8 cellular contexts compared by ENCODE assay signal in the genomic region with DNA sequence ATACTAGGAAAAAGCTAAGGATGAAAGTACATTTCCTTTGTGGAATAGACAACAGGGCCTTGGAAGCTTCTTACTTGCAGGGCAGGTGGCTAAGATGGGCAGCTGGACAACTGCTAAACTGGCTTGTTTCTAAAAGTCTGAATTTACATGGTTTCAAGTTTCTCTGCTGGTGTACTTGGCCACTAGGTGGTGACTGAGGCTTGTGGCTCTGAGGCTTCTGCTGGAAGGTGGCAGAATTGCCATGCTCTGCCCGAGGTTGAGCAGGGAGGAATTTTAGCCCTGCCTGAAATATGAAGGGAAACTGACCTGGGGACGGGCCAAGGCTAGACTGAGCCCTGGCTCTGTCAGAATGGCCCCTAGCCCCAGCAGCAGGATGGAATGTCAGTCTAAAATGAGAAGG. TPM values are rescaled to one million over a fixed set of nuclear protein-coding genes. Genes with fewer than 3 reads are reported as not detected.
DNase-seq lines count a peak whose midpoint lies in the region; ATAC-seq and TF ChIP-seq lines count a peak whose summit lies in the region.
"Not testable (repeated sequence)": the region's sequence is repeated elsewhere in the genome, so short reads cannot be mapped to it uniquely, and the experiment has no call there.

No MANE protein-coding gene starts in this region.

- H3K36me3 Mint-ChIP-seq in activated B cell treated with CpG ODN at 0.5 μM for 24 hours (ENCODE audit: low read depth) = not testable (repeated sequence)

- WGBS in smooth muscle cell (ENCODE audit: low lambda C conversion rate) = 35% methylated on average over 2 of the region's 2 CpGs

- not testable (repeated sequence) for H3K4me3 Mint-ChIP-seq in activated B cell treated with CpG ODN at 0.5 μM for 24 hours

- TF ChIP-seq POLR2A in breast epithelium (IDR thresholded peaks at IDR 0.05) = not testable (repeated sequence)

- intact Hi-C loops in activated B cell treated with CpG ODN at 0.5 μM for 24 hours (cut with micrococcal nuclease); breast epithelium (cut with DNase I; ENCODE audit: low total_unique reads): not testable (repeated sequence)

- ATAC-seq in GM18909 (IDR thresholded peaks at IDR 0.05; ENCODE audit: poor library complexity, unreplicated experiment) (peak; percentile 75), HG03460 (IDR thresholded peaks at IDR 0.05; ENCODE audit: unreplicated experiment) (peak; percentile 80), activated B cell treated with CpG ODN at 0.5 μM for 24 hours (ENCODE audit: low read depth) (peak; percentile 76)

- H3K27ac ChIP-seq in breast epithelium = not testable (repeated sequence)
- H3K27ac ChIP-seq in smooth muscle cell (ENCODE audit: low read depth) = peak overlapping the region; percentile 52

- not testable (repeated sequence) for H4K20me1 ChIP-seq in smooth muscle cell (ENCODE audit: low read depth)

- H3K4me3 ChIP-seq in AG10803 (ENCODE audit: low read length); breast epithelium; smooth muscle cell: not testable (repeated sequence)

- POLR2A ChIA-PET in activated B cell treated with CpG ODN at 0.5 μM for 24 hours (lab: Charles Lee) = not testable (repeated sequence)

- not testable (repeated sequence) for H3K27me3 Mint-ChIP-seq in activated B cell treated with CpG ODN at 0.5 μM for 24 hours

- not testable (repeated sequence) for H3K4me2 ChIP-seq in smooth muscle cell

- not testable (repeated sequence) for H2AFZ ChIP-seq in smooth muscle cell (ENCODE audit: low read depth)

- H3K9me3 ChIP-seq in breast epithelium; smooth muscle cell (replicated peaks; ENCODE audit: low read depth): not testable (repeated sequence)

- H3K4me1 ChIP-seq in breast epithelium; smooth muscle cell (ENCODE audit: low read depth): not testable (repeated sequence)

- peak; percentile 80 for DNase-seq in AG10803 (ENCODE audit: low read depth)
- DNase-seq in NCI-H460 (ENCODE audit: extremely low read depth, low read depth) = peak; percentile 86
- not testable (repeated sequence) for DNase-seq in activated B cell treated with CpG ODN at 0.5 μM for 24 hours; smooth muscle cell (lab: John Stamatoyannopoulos, UW; ENCODE audit: unreplicated experiment)
- peak; percentile 73 to 77 for DNase-seq in breast epithelium (ENCODE audit: low spot score in 2 of 2)
- peak; percentile 90 for DNase-seq in islet precursor cell

- TF ChIP-seq CTCF in AG10803 (conservative IDR thresholded peaks at IDR 0.05; ENCODE audit: low read length) = peak; percentile 63
- TF ChIP-seq CTCF in activated B cell treated with CpG ODN at 0.5 μM for 24 hours (IDR thresholded peaks at IDR 0.05) = not testable (repeated sequence)
- peak in 1 of 3 donors; percentile 49 for TF ChIP-seq CTCF in breast epithelium (IDR thresholded peaks at IDR 0.05)
- TF ChIP-seq CTCF in smooth muscle cell (IDR thresholded peaks at IDR 0.05; ENCODE audit: borderline replicate concordance, insufficient read depth, poor library complexity, severe bottlenecking) = peak; percentile 66

- not testable (repeated sequence) for H3F3A ChIP-seq in smooth muscle cell (ENCODE audit: low read depth)

- H3K79me2 ChIP-seq in smooth muscle cell (ENCODE audit: low read depth) = not testable (repeated sequence)

- H3K9ac ChIP-seq in smooth muscle cell (ENCODE audit: low read depth) = not testable (repeated sequence)

- not testable (repeated sequence) for H3K4me1 Mint-ChIP-seq in activated B cell treated with CpG ODN at 0.5 μM for 24 hours

- not testable (repeated sequence) for H3K27ac Mint-ChIP-seq in activated B cell treated with CpG ODN at 0.5 μM for 24 hours

- not testable (repeated sequence) for H3K27me3 ChIP-seq in breast epithelium; smooth muscle cell (ENCODE audit: low read depth)

- H3K36me3 ChIP-seq in breast epithelium; smooth muscle cell (ENCODE audit: low read depth): not testable (repeated sequence)

- CTCF ChIA-PET in activated B cell treated with CpG ODN at 0.5 μM for 24 hours (lab: Charles Lee) = not testable (repeated sequence)

- not testable (repeated sequence) for H3K9me3 Mint-ChIP-seq in activated B cell treated with CpG ODN at 0.5 μM for 24 hours

RNA-seq across cellular contexts. Expression of a gene that starts 13.1 kb away (rescaled TPM):
- total RNA-seq in NCI-H460 (2014; rRNA removed; shearing (Covaris generic)) = 14.7 and 20.2 TPM in 2 replicates
- 2.4 and 8.7 TPM in 2 replicates for polyA plus RNA-seq in NCI-H460 (2014; cell fraction: nucleus; rRNA removed)
- total RNA-seq in activated B cell treated with CpG ODN at 0.5 μM for 24 hours (0.91 and 2.9 TPM in 2 replicates), breast epithelium (1 to 10 TPM; 1.4 to 2.9 (median 2.0) TPM), smooth muscle cell (1.3 TPM in 1 of 2 replicates, not detected in the other)
- 1.6 TPM in 1 of 2 replicates, not detected in the other for polyA plus RNA-seq in smooth muscle cell

RNA-seq across cellular contexts. Expression of a gene that starts 23.6 kb away (rescaled TPM):
- total RNA-seq in NCI-H460 (2014; rRNA removed; shearing (Covaris generic)) = 5.5 and 6.1 TPM in 2 replicates
- polyA plus RNA-seq in NCI-H460 (2014; cell fraction: nucleus; rRNA removed) = 13.5 and 15.2 TPM in 2 replicates
- total RNA-seq in activated B cell treated with CpG ODN at 0.5 μM for 24 hours (41.2 and 45.8 TPM in 2 replicates), breast epithelium (10 to 100 TPM; 17.6 to 30.5 (median 21.7) TPM), smooth muscle cell (7.9 and 9.8 TPM in 2 replicates)
- 12.5 and 20.7 TPM in 2 replicates for polyA plus RNA-seq in smooth muscle cell

RNA-seq across cellular contexts. Expression of a gene that starts 28.4 kb away (rescaled TPM):
- 0.37 and 0.75 TPM in 2 replicates for total RNA-seq in NCI-H460 (2014; rRNA removed; shearing (Covaris generic))
- polyA plus RNA-seq in NCI-H460 (2014; cell fraction: nucleus; rRNA removed) = 0.28 and 3.2 TPM in 2 replicates
- total RNA-seq in activated B cell treated with CpG ODN at 0.5 μM for 24 hours (0.55 TPM in 1 of 2 replicates, not detected in the other), breast epithelium (1 to 10 TPM in 2 of 3 donors, not detected in 1; 1.9 to 2.6 TPM), smooth muscle cell (2.3 and 3.7 TPM in 2 replicates)
- 2.2 and 7.1 TPM in 2 replicates for polyA plus RNA-seq in smooth muscle cell
